8 cellular contexts compared by ENCODE assay signal in genomic region chr21:43718872-43719747, GRCh38. TPM values are rescaled to one million over a fixed set of nuclear protein-coding genes. Genes with fewer than 3 reads are reported as not detected.
DNase-seq lines count a peak whose midpoint lies in the region; ATAC-seq and TF ChIP-seq lines count a peak whose summit lies in the region.

TSS of gene PDXK (plus strand) at chr21:43719129. CDS start at chr21:43719295, 166 bp downstream.

- H3K79me2 ChIP-seq in DND-41 (ENCODE audit: insufficient read depth, low read length) = peaks cover 30% of the 10 kb centered on the region

- H3K4me2 ChIP-seq in DND-41 (ENCODE audit: insufficient read depth, low read length) = peak within 1 kb of the TSS; percentile 95

- H2AFZ ChIP-seq in DND-41 (ENCODE audit: low read depth, low read length) = peak within 1 kb of the TSS; percentile 61
- H2AFZ ChIP-seq in neuron (ENCODE audit: low read depth, low read length) = peak within 1 kb of the TSS; percentile 89

- peak within 1 kb of the TSS; percentile 66 for H3K27ac ChIP-seq in DND-41 (ENCODE audit: low read length)
- peak within 1 kb of the TSS; percentile 91 for H3K27ac ChIP-seq in foreskin keratinocyte

- TF ChIP-seq CTCF in DND-41 (IDR thresholded peaks at IDR 0.05; ENCODE audit: borderline replicate concordance, extremely low read depth, low read length, poor library complexity, severe bottlenecking) (peak; percentile 25), foreskin keratinocyte (conservative IDR thresholded peaks at IDR 0.05) (peak; percentile 47)

- ATAC-seq in DND-41 (ENCODE audit: insufficient read depth, low read depth) = peak; percentile 84
- ATAC-seq in GM21529 (IDR thresholded peaks at IDR 0.05; ENCODE audit: unreplicated experiment) = peak; percentile 59
- peak; percentile 77 for ATAC-seq in foreskin keratinocyte

- H3K9ac ChIP-seq in DND-41 (ENCODE audit: low read depth, low read length) = peak within 1 kb of the TSS; percentile 67

- peaks cover 37% of the 10 kb centered on the region for H4K20me1 ChIP-seq in DND-41 (ENCODE audit: insufficient read depth, low read length)

- DNase-seq in DND-41 (peak; percentile 74), SHP77 (lab: John Stamatoyannopoulos, UW) (peak; percentile 48 to 60), foreskin keratinocyte (peak in 1 of 2 donors; percentile 64), stromal cell of bone marrow (ENCODE audit: low read depth) (peak; percentile 67)
- DNase-seq in activated gamma-delta T cell treated with anti-CD3 and anti-CD28 coated beads, Interleukin-2, amount 50 U/mL, for 16 hours (ENCODE audit: low read depth) = peak; percentile 57

- no peaks in the 10 kb centered on the region for H3K9me3 ChIP-seq in DND-41 (ENCODE audit: insufficient read depth, low read length, severe bottlenecking)
- H3K9me3 ChIP-seq in neuron (ENCODE audit: low read length) = peaks cover 3% of the 10 kb centered on the region

- H3K36me3 ChIP-seq in DND-41 (ENCODE audit: insufficient read depth, low read length) = peaks cover 13% of the 10 kb centered on the region
- H3K36me3 ChIP-seq in neuron (ENCODE audit: insufficient read depth, low read length) = no peaks in the 10 kb centered on the region

- TF ChIP-seq RAD21 in Ishikawa (IDR thresholded peaks at IDR 0.05; ENCODE audit: low read depth) = peak; percentile 36; the same call in 1 of the 2 replicates

- TF ChIP-seq EP300 in Ishikawa (IDR thresholded peaks at IDR 0.05; ENCODE audit: borderline replicate concordance) = no peak

- peaks cover 30% of the 10 kb centered on the region for H3K4me1 ChIP-seq in DND-41 (ENCODE audit: insufficient read depth, low read length)
- peaks cover 9% of the 10 kb centered on the region for H3K4me1 ChIP-seq in foreskin keratinocyte
- H3K4me1 ChIP-seq in neuron (ENCODE audit: insufficient read depth, low read length) = peaks cover 10% of the 10 kb centered on the region

- H3K27me3 ChIP-seq in DND-41 (ENCODE audit: insufficient read depth, low read length, poor library complexity) = no peaks in the 10 kb centered on the region
- H3K27me3 ChIP-seq in foreskin keratinocyte = no peaks in the 10 kb centered on the region
- H3K27me3 ChIP-seq in neuron (ENCODE audit: insufficient read depth, low read length) = no peaks in the 10 kb centered on the region

- H3K4me3 ChIP-seq in DND-41 (ENCODE audit: low read depth in 1 of 2, low read length in 2 of 2) = peak within 1 kb of the TSS; percentile 33 to 91
- H3K4me3 ChIP-seq in neuron (ENCODE audit: low read length) = peak within 1 kb of the TSS; percentile 89

TF ChIP-seq in Ishikawa, 13 proteins besides CTCF, POLR2A, EP300 and RAD21:
- no peak for TF ChIP-seq REST (IDR thresholded peaks at IDR 0.05; ENCODE audit: low read depth)
- 0 out of 2 replicates have a peak, but pooled peaks have one; percentile 8 for TF ChIP-seq YY1 (IDR thresholded peaks at IDR 0.05; ENCODE audit: low read depth)
- TF ChIP-seq FOXM1 (IDR thresholded peaks at IDR 0.05; ENCODE audit: borderline replicate concordance, low read depth) = no peak
- TF ChIP-seq, protein P1, sequence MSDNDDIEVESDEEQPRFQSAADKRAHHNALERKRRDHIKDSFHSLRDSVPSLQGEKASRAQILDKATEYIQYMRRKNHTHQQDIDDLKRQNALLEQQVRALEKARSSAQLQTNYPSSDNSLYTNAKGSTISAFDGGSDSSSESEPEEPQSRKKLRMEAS (IDR thresholded peaks at IDR 0.05) = peak; percentile 55; the same call in 1 of the 2 replicates
- TF ChIP-seq TCF12 (IDR thresholded peaks at IDR 0.05; ENCODE audit: low read depth) = 0 out of 2 replicates have a peak, but pooled peaks have one; percentile 13
- no peak; the same call in 1 of the 2 replicates for TF ChIP-seq USF1 (IDR thresholded peaks at IDR 0.05)
- no peak for TF ChIP-seq TEAD4 (IDR thresholded peaks at IDR 0.05)
- TF ChIP-seq EGR1 (IDR thresholded peaks at IDR 0.05) = peak; percentile 77
- 0 out of 2 replicates have a peak, but pooled peaks have one; percentile 45 for TF ChIP-seq CEBPB (IDR thresholded peaks at IDR 0.05)
- TF ChIP-seq NFIC (IDR thresholded peaks at IDR 0.05) = no peak
- no peak for TF ChIP-seq ZBTB7A (IDR thresholded peaks at IDR 0.05; ENCODE audit: low read depth)
- TF ChIP-seq CREB1 (IDR thresholded peaks at IDR 0.05; ENCODE audit: low read depth) = no peak
- TF ChIP-seq TAF1 (IDR thresholded peaks at IDR 0.05; ENCODE audit: low read depth) = peak; percentile 82

RNA-seq across cellular contexts. Expression of gene PDXK, which starts in this region (rescaled TPM):
- total RNA-seq in foreskin keratinocyte = 150 and 176 TPM in 2 replicates
- polyA plus RNA-seq in foreskin keratinocyte = 176 and 205 TPM in 2 replicates
